Comparison of ENCODE assay signal across 15 cellular contexts in genomic region chr10:26855186-26855585, GRCh38. TPM values are rescaled to one million over a fixed set of nuclear protein-coding genes. Genes with fewer than 3 reads are reported as not detected.
DNase-seq lines count a peak whose midpoint lies in the region; ATAC-seq and TF ChIP-seq lines count a peak whose summit lies in the region.
"Had no signal": no experiment of that assay in that cellular context is flagged by ENCODE, and none has a peak within 500 bp of the region (broad histone marks: within the 10 kb centered on the region; RNA-seq: fewer than 3 reads in every experiment).

No MANE protein-coding gene starts in this region.

- peaks cover 66% of the 10 kb centered on the region for H3K4me1 Mint-ChIP-seq in activated T-cell treated with anti-CD3 and anti-CD28 coated beads, Interleukin-2, amount 50 U/mL, for 72 hours (ENCODE audit: low read depth)
- H3K4me1 Mint-ChIP-seq in stimulated activated naive B cell treated with anti-CD40 and anti-IgM and Interleukin-4, amounts not matched to agents 10 μg/mL and 1 μg/mL and 100 μg/mL, for 72 hours: peaks cover 32 to 73% of the 10 kb centered on the region in 2 donors

- TF ChIP-seq POLR2A in esophagus squamous epithelium (IDR thresholded peaks at IDR 0.05): no peak

- H3K36me3 ChIP-seq in OCI-LY1 (ENCODE audit: insufficient read depth, low read length) (peaks cover 30% of the 10 kb centered on the region), esophagus squamous epithelium (no peaks in the 10 kb centered on the region), tibial artery (peaks cover 0 to under 1% (median 0%) of the 10 kb centered on the region in 3 donors)

- intact Hi-C loops in esophagus squamous epithelium (cut with DNase I): no loop called here
- intact Hi-C loops in tibial artery (cut with DNase I; ENCODE audit: low total_unique reads): no loop called here

- H2AFZ ChIP-seq in OCI-LY1 (ENCODE audit: low read length): no peak overlapping the region

- peak overlapping the region in 1 of 2 donors; percentile 46 for H3K4me3 Mint-ChIP-seq in activated T-cell treated with anti-CD3 and anti-CD28 coated beads, Interleukin-2, amount 50 U/mL, for 72 hours
- no peak overlapping the region for H3K4me3 Mint-ChIP-seq in stimulated activated naive B cell treated with anti-CD40 and anti-IgM and Interleukin-4, amounts not matched to agents 10 μg/mL and 1 μg/mL and 100 μg/mL, for 72 hours
- H3K4me3 Mint-ChIP-seq: activated CD8-positive, alpha-beta memory T cell treated with anti-CD3 and anti-CD28 coated beads, Interleukin-2, amount 10 ng/mL, durations not matched to agents 7 days and 5 days; T-helper 1 cell treated with Interleukin-12 subunit alpha and Interleukin-12 subunit beta and Interleukin-4 antibody, amounts not matched to agents 30 μg/mL and 1 μg/mL, for 36 hours had no signal

- H3K4me1 ChIP-seq in OCI-LY1 (ENCODE audit: insufficient read depth, low read length, severe bottlenecking) (peaks cover 54% of the 10 kb centered on the region), esophagus squamous epithelium (peaks cover 10 to 73% (median 31%) of the 10 kb centered on the region in 3 donors), tibial artery (peaks cover 0 to 55% (median 24%) of the 10 kb centered on the region in 4 donors)

- H3K4me2 ChIP-seq in OCI-LY1 (ENCODE audit: low read length): peak overlapping the region; percentile 1; the same call in 1 of the 2 replicates

- H3K4me3 ChIP-seq in OCI-LY1 (ENCODE audit: low read depth, low read length, poor library complexity, severe bottlenecking) (no peak overlapping the region), esophagus squamous epithelium (no peak overlapping the region), tibial artery (no peak overlapping the region)

- H3K27ac Mint-ChIP-seq in activated T-cell treated with anti-CD3 and anti-CD28 coated beads, Interleukin-2, amount 50 U/mL, for 72 hours: peak overlapping the region; percentile 60
- H3K27ac Mint-ChIP-seq in stimulated activated naive B cell treated with anti-CD40 and anti-IgM and Interleukin-4, amounts not matched to agents 10 μg/mL and 1 μg/mL and 100 μg/mL, for 72 hours: peak overlapping the region; percentile 75
- H3K27ac Mint-ChIP-seq: activated CD8-positive, alpha-beta memory T cell treated with anti-CD3 and anti-CD28 coated beads, Interleukin-2, amount 10 ng/mL, durations not matched to agents 7 days and 5 days; progenitor cell of endocrine pancreas; T-helper 1 cell treated with Interleukin-12 subunit alpha and Interleukin-12 subunit beta and Interleukin-4 antibody, amounts not matched to agents 30 μg/mL and 1 μg/mL, for 36 hours had no signal

- H3K79me2 ChIP-seq in OCI-LY1 (ENCODE audit: insufficient read depth, low read length): peaks cover 100% of the 10 kb centered on the region

- H3K27me3 ChIP-seq in OCI-LY1 (ENCODE audit: insufficient read depth, low read length) (no peaks in the 10 kb centered on the region), esophagus squamous epithelium (no peaks in the 10 kb centered on the region), tibial artery (no peaks in the 10 kb centered on the region)

- DNase-seq in activated T-cell treated with anti-CD3 and anti-CD28 coated beads, Interleukin-2, amount 50 U/mL, for 72 hours: no peak
- no peak for DNase-seq in activated T-cell treated with anti-CD3 and anti-CD28 coated beads for 4 hours
- no peak for DNase-seq in esophagus squamous epithelium (lab: John Stamatoyannopoulos, UW)
- no peak for DNase-seq in stimulated activated naive B cell treated with anti-CD40 and anti-IgM and Interleukin-4, amounts not matched to agents 10 μg/mL and 1 μg/mL and 100 μg/mL, for 72 hours
- no peak for DNase-seq in NCI-H2029 treated with DMSO at 0.1 percent for 48 hours (lab: John Stamatoyannopoulos, UW)
- no peak for DNase-seq in HUDEP-2 (lab: John Stamatoyannopoulos, UW; ENCODE audit: unreplicated experiment in 76 of 76)
- no peak for DNase-seq in tibial artery
- DNase-seq: activated CD8-positive, alpha-beta memory T cell treated with anti-CD3 and anti-CD28 coated beads, Interleukin-2, amount 10 ng/mL, durations not matched to agents 7 days and 5 days; anterior cingulate cortex; hypothalamus; NCI-H187 treated with DMSO at 0.1 percent for 48 hours; substantia nigra had no signal

- TF ChIP-seq CTCF in OCI-LY1 (IDR thresholded peaks at IDR 0.05; ENCODE audit: low read length) (no peak), esophagus squamous epithelium (IDR thresholded peaks at IDR 0.05) (no peak), tibial artery (IDR thresholded peaks at IDR 0.05) (no peak)

- H3K36me3 Mint-ChIP-seq in activated T-cell treated with anti-CD3 and anti-CD28 coated beads, Interleukin-2, amount 50 U/mL, for 72 hours (ENCODE audit: insufficient read depth in 2 of 2): peaks cover 6 to 10% of the 10 kb centered on the region in 2 donors
- H3K36me3 Mint-ChIP-seq in stimulated activated naive B cell treated with anti-CD40 and anti-IgM and Interleukin-4, amounts not matched to agents 10 μg/mL and 1 μg/mL and 100 μg/mL, for 72 hours: peaks cover 20 to 29% of the 10 kb centered on the region in 2 donors

- H3K27me3 Mint-ChIP-seq in activated T-cell treated with anti-CD3 and anti-CD28 coated beads, Interleukin-2, amount 50 U/mL, for 72 hours (ENCODE audit: low read depth): no peaks in the 10 kb centered on the region
- no peaks in the 10 kb centered on the region for H3K27me3 Mint-ChIP-seq in stimulated activated naive B cell treated with anti-CD40 and anti-IgM and Interleukin-4, amounts not matched to agents 10 μg/mL and 1 μg/mL and 100 μg/mL, for 72 hours
- H3K27me3 Mint-ChIP-seq: activated CD8-positive, alpha-beta memory T cell treated with anti-CD3 and anti-CD28 coated beads, Interleukin-2, amount 10 ng/mL, durations not matched to agents 7 days and 5 days; progenitor cell of endocrine pancreas had no signal

- H3F3A ChIP-seq in OCI-LY1 (ENCODE audit: insufficient read depth, low read length): 0 out of 2 replicates have a peak, but pooled peaks cover 4% of the 10 kb centered on the region

- H3K27ac ChIP-seq in OCI-LY1 (ENCODE audit: low read depth, low read length, poor library complexity, severe bottlenecking) (no peak overlapping the region), esophagus squamous epithelium (peak overlapping the region; percentile 6 to 74 (median 42)), tibial artery (no peak overlapping the region)

- peaks cover 0 to 5% of the 10 kb centered on the region in 2 donors for H3K9me3 Mint-ChIP-seq in activated T-cell treated with anti-CD3 and anti-CD28 coated beads, Interleukin-2, amount 50 U/mL, for 72 hours
- no peaks in the 10 kb centered on the region for H3K9me3 Mint-ChIP-seq in stimulated activated naive B cell treated with anti-CD40 and anti-IgM and Interleukin-4, amounts not matched to agents 10 μg/mL and 1 μg/mL and 100 μg/mL, for 72 hours
- H3K9me3 Mint-ChIP-seq: T-helper 1 cell treated with Interleukin-12 subunit alpha and Interleukin-12 subunit beta and Interleukin-4 antibody, amounts not matched to agents 30 μg/mL and 1 μg/mL, for 36 hours had no signal

- H3K9me3 ChIP-seq in OCI-LY1 (ENCODE audit: low read length) (peaks cover 6% of the 10 kb centered on the region; the same call in 1 of the 2 replicates), esophagus squamous epithelium (no peaks in the 10 kb centered on the region), tibial artery (no peaks in the 10 kb centered on the region)

- H4K20me1 ChIP-seq in OCI-LY1 (ENCODE audit: insufficient read depth, low read length): 0 out of 2 replicates have a peak, but pooled peaks cover 2% of the 10 kb centered on the region

- 32 to 34% methylated on average over 3 of the region's 3 CpGs for WGBS in esophagus squamous epithelium, 2 donors

- H3K9ac ChIP-seq in OCI-LY1 (ENCODE audit: low read length): no peak overlapping the region

- H3K9me2 ChIP-seq in OCI-LY1 (ENCODE audit: low read depth, low read length): no peaks in the 10 kb centered on the region

- peak; percentile 36 to 44 for ATAC-seq in activated T-cell treated with anti-CD3 and anti-CD28 coated beads, Interleukin-2, amount 50 U/mL, for 72 hours (replicated peaks in 1 of 2)
- ATAC-seq in stimulated activated naive B cell treated with anti-CD40 and anti-IgM and Interleukin-4, amounts not matched to agents 10 μg/mL and 1 μg/mL and 100 μg/mL, for 72 hours (replicated peaks): no peak
- ATAC-seq: activated CD8-positive, alpha-beta memory T cell treated with anti-CD3 and anti-CD28 coated beads, Interleukin-2, amount 10 ng/mL, durations not matched to agents 7 days and 5 days had no signal

RNA-seq across cellular contexts. Expression of gene ABI1, which starts 5.6 kb away (rescaled TPM):
- 10 to 100 TPM; 71.0 to 86.2 TPM for total RNA-seq in activated T-cell treated with anti-CD3 and anti-CD28 coated beads, Interleukin-2, amount 50 U/mL, for 72 hours
- 10 to 100 TPM; 51.4 to 67.1 (median 63.3) TPM for total RNA-seq in esophagus squamous epithelium

Comparison
In these comparisons a context has a peak if more than half of its experiments do, and no peak if none do; other contexts are left out.
1. ATAC-seq: peak in activated T-cell treated with anti-CD3 and anti-CD28 coated beads, Interleukin-2, amount 50 U/mL, for 72 hours (2 of 2); none in stimulated activated naive B cell treated with anti-CD40 and anti-IgM and Interleukin-4, amounts not matched to agents 10 μg/mL and 1 μg/mL and 100 μg/mL, for 72 hours (0 of 2).
2. H3K27ac ChIP-seq: peak in esophagus squamous epithelium (4 of 4); none in OCI-LY1 (single experiment) and tibial artery (0 of 2).